Comparison of ENCODE assay signal across 8 cellular contexts in genomic region chr3:194136519-194137313, GRCh38. TPM values are rescaled to one million over a fixed set of nuclear protein-coding genes. Genes with fewer than 3 reads are reported as not detected.
A peak's percentile ranks its signal among the peaks of the same experiment; 100 is the strongest.
DNase-seq lines count a peak whose midpoint lies in the region; ATAC-seq and TF ChIP-seq lines count a peak whose summit lies in the region.

No MANE protein-coding gene starts in this region.

- H3K36me3 ChIP-seq in body of pancreas (replicated peaks in 1 of 2; ENCODE audit: insufficient read depth in 1 of 2, low read depth in 2 of 2) (no peaks in the 10 kb centered on the region), iPS-20b (ENCODE audit: insufficient read depth, low read depth, low read length) (no peaks in the 10 kb centered on the region), spleen (peaks cover 0 to 12% (median 0%) of the 10 kb centered on the region in 6 donors)

- WGBS in body of pancreas, 2 donors: 0 to 1% methylated on average over 39 to 43 of the region's 43 CpGs
- WGBS in spleen, 5 donors: 0 to 1% (median 0%) methylated on average over 28 to 43 of the region's 43 CpGs

- peak overlapping the region; percentile 77; the same call in 1 of the 2 replicates for H3K9ac ChIP-seq in iPS-20b (ENCODE audit: low read depth, low read length)

- ATAC-seq in body of pancreas: no peak
- ATAC-seq in HG03442 (IDR thresholded peaks at IDR 0.05; ENCODE audit: unreplicated experiment): no peak

- TF ChIP-seq CTCF in body of pancreas (IDR thresholded peaks at IDR 0.05): no peak
- TF ChIP-seq CTCF in spleen (IDR thresholded peaks at IDR 0.05 in 8 of 11, conservative IDR thresholded peaks at IDR 0.05 in 3 of 11): no peak

- H3K4me1 ChIP-seq in body of pancreas: peaks cover 60% of the 10 kb centered on the region
- H3K4me1 ChIP-seq in iPS-20b (ENCODE audit: insufficient read depth, low read length): peaks cover 43% of the 10 kb centered on the region
- H3K4me1 ChIP-seq in spleen: peaks cover 40 to 93% (median 88%) of the 10 kb centered on the region in 6 donors

- TF ChIP-seq POLR2A in body of pancreas (IDR thresholded peaks at IDR 0.05) (no peak), spleen (IDR thresholded peaks at IDR 0.05) (no peak)

- H3K27ac ChIP-seq in body of pancreas: peak overlapping the region; percentile 89 to 99 (median 99)
- H3K27ac ChIP-seq in iPS-20b (ENCODE audit: low read length): no peak overlapping the region
- peak overlapping the region; percentile 69 to 95 (median 92) for H3K27ac ChIP-seq in spleen

- H3K27me3 ChIP-seq in body of pancreas: no peaks in the 10 kb centered on the region
- peaks cover 60% of the 10 kb centered on the region for H3K27me3 ChIP-seq in iPS-20b (ENCODE audit: insufficient read depth, low read length)
- H3K27me3 ChIP-seq in spleen (replicated peaks in 1 of 7): peaks cover 0 to 93% (median 3%) of the 10 kb centered on the region in 7 donors

- H3K4me3 ChIP-seq in body of pancreas: peak overlapping the region; percentile 70 to 87
- peak overlapping the region; percentile 81 for H3K4me3 ChIP-seq in iPS-20b (ENCODE audit: low read length)
- peak overlapping the region; percentile 53 to 75 (median 66) for H3K4me3 ChIP-seq in spleen

- intact Hi-C loops in body of pancreas (cut with DNase I) (no loop called here), spleen (cut with DNase I; ENCODE audit: low total_unique reads) (loop anchor here (5.0 to 10.0 kb wide), 3 partner anchors 181 to 472 kb away; no protein-coding TSS in a partner anchor)

- no peaks in the 10 kb centered on the region for H3K9me3 ChIP-seq in body of pancreas
- H3K9me3 ChIP-seq in iPS-20b (ENCODE audit: insufficient read depth, low read depth, low read length): no peaks in the 10 kb centered on the region
- no peaks in the 10 kb centered on the region for H3K9me3 ChIP-seq in spleen

- peak; percentile 21 to 22 for DNase-seq in activated CD4-positive, alpha-beta T cell treated with anti-CD3 and anti-CD28 coated beads for 4 hours
- DNase-seq in activated CD4-positive, alpha-beta T cell treated with anti-CD3 and anti-CD28 coated beads for 1 hour: no peak
- DNase-seq in RPMI7951 (ENCODE audit: low read depth) (peak; percentile 90), body of pancreas (peak; percentile 59 to 64 (median 63)), spleen (peak; percentile 86), KG1 (lab: John Stamatoyannopoulos, UW) (no peak)

RNA-seq across cellular contexts. Expression of gene HES1, which starts 0.8 kb away (rescaled TPM):
- total RNA-seq in RPMI7951 (2014; rRNA removed; shearing (Covaris generic)): 38.2 and 52.5 TPM in 2 replicates
- 10 to 100 TPM; 28.5 to 49.1 TPM for total RNA-seq in body of pancreas
- total RNA-seq in spleen: 10 to 100 TPM; 38.2 to 59.6 (median 40.3) TPM
- polyA plus RNA-seq in spleen: 10 to 100 TPM; 17.7 to 19.7 (median 19.6) TPM

Comparison
In these comparisons a context has a peak if more than half of its experiments do, and no peak if none do; other contexts are left out.
1. DNase-seq: peak in activated CD4-positive, alpha-beta T cell treated with anti-CD3 and anti-CD28 coated beads for 4 hours (2 of 2), RPMI7951 (single experiment), body of pancreas (4 of 4) and spleen (single experiment); none in activated CD4-positive, alpha-beta T cell treated with anti-CD3 and anti-CD28 coated beads for 1 hour (single experiment) and KG1 (single experiment).
2. Peak in every context shown above with its lines, with median percentiles within 50 percentile points of each other: H3K4me3 ChIP-seq.